In genomic region chr21:35933466-35933865, GRCh38 we compare ENCODE assay signal across 9 cellular contexts.
DNase-seq lines count a peak whose midpoint lies in the region; ATAC-seq and TF ChIP-seq lines count a peak whose summit lies in the region.
"Had no signal": no experiment of that assay in that cellular context is flagged by ENCODE, and none has a peak within 500 bp of the region (broad histone marks: within the 10 kb centered on the region; RNA-seq: fewer than 3 reads in every experiment).

No MANE protein-coding gene starts in this region.

- in situ Hi-C loops in KBM-7 (cut with MboI; ENCODE audit: low pct_unique_long_range_greater_than_20kb, low sequenced_read_pairs) (no loop called here), mammary epithelial cell (cut with MboI; ENCODE audit: low sequenced_read_pairs in 2 of 2) (loop anchor here in 1 of 2 donors (25.0 kb wide), 2 partner anchors 521 to 721 kb away; no protein-coding TSS in a partner anchor)

- CTCF ChIA-PET in A673 (lab: Charles Lee) (interaction anchor here (0.7 kb wide), 1 partner anchor 1285 kb away, joined by 6 read pairs; no protein-coding TSS in a partner anchor), mammary epithelial cell (lab: Charles Lee; ENCODE audit: low non-redundant PET) (no interaction called here)

- H3K27ac ChIP-seq in A673 (ENCODE audit: low read depth, low read length, poor library complexity, severe bottlenecking) (no peak overlapping the region), mammary epithelial cell (ENCODE audit: insufficient read depth, low read depth, low read length) (peak overlapping the region; percentile 32)

- no peak overlapping the region for H3K9ac ChIP-seq in mammary epithelial cell (ENCODE audit: insufficient read depth, low read length)

- TF ChIP-seq CTCF in A673 (conservative IDR thresholded peaks at IDR 0.05; ENCODE audit: low read depth, low read length) (peak; percentile 29; the same call in 1 of the 2 replicates), mammary epithelial cell (conservative IDR thresholded peaks at IDR 0.05 in 1 of 2, IDR thresholded peaks at IDR 0.05 in 1 of 2; ENCODE audit: extremely low read depth in 1 of 2, insufficient read depth in 1 of 2, low read depth in 1 of 2, low read length in 2 of 2) (peak; percentile 22 to 24)

- POLR2A ChIA-PET in A673 (lab: Charles Lee; ENCODE audit: low non-redundant PET), result no interaction called here

- H3K4me1 ChIP-seq in A673 (ENCODE audit: insufficient read depth, low read length, poor library complexity, severe bottlenecking), result peaks cover 13% of the 10 kb centered on the region
- peaks cover 19% of the 10 kb centered on the region for H3K4me1 ChIP-seq in mammary epithelial cell (ENCODE audit: insufficient read depth, low read length)

- intact Hi-C loops in A673 (cut with micrococcal nuclease; ENCODE audit: unreplicated experiment), result loop anchor here (10.0 kb wide), 2 partner anchors 1049 to 1239 kb away; no protein-coding TSS in a partner anchor
- intact Hi-C loops in mammary epithelial cell (cut with micrococcal nuclease), result loop anchor here (10.0 kb wide), 1 partner anchor 289 kb away; no protein-coding TSS in a partner anchor

- WGBS in mammary epithelial cell (ENCODE audit: low coverage, missing lambda C conversion rate), result 0% methylated on average over 3 of the region's 3 CpGs

- peak overlapping the region; percentile 56 for H3K4me2 ChIP-seq in mammary epithelial cell (ENCODE audit: insufficient read depth, low read depth, low read length)

- BruUV-seq in A673 (replicated peaks; lab: Mats Ljungman, UMichigan), result no TSS peak
- BruUV-seq in mammary epithelial cell (replicated peaks; lab: Mats Ljungman, UMichigan), result no TSS peak

- dilution Hi-C loops in mammary epithelial cell (cut with HindIII; ENCODE audit: low sequenced_read_pairs), result no loop called here

- H3K79me2 ChIP-seq in mammary epithelial cell (ENCODE audit: insufficient read depth, low read length), result no peaks in the 10 kb centered on the region

- H3K9me3 ChIP-seq in A673 (ENCODE audit: low read depth, low read length, poor library complexity, severe bottlenecking) (no peaks in the 10 kb centered on the region), mammary epithelial cell (replicated peaks; ENCODE audit: insufficient read depth, low read length) (no peaks in the 10 kb centered on the region)

- peak overlapping the region; percentile 52 for H2AFZ ChIP-seq in mammary epithelial cell (ENCODE audit: low read depth, low read length)

- DNase-seq in A673 (ENCODE audit: low spot score), result peak; percentile 81
- peak; percentile 61 for DNase-seq in KBM-7
- peak; percentile 80 for DNase-seq in mammary epithelial cell
- no peak for DNase-seq in left lobe of liver (ENCODE audit: low spot score)
- no peak for DNase-seq in activated naive CD4-positive, alpha-beta T cell treated with anti-CD3 and anti-CD28 coated beads, Interleukin-2, amount 50 U/mL, for 16 hours
- no peak for DNase-seq in NCI-H2107 (lab: John Stamatoyannopoulos, UW)
- no peak for DNase-seq in NCI-H187 (lab: John Stamatoyannopoulos, UW)
- DNase-seq: KG1 had no signal

- H4K20me1 ChIP-seq in mammary epithelial cell (ENCODE audit: insufficient read depth, low read length), result no peaks in the 10 kb centered on the region

- H3K36me3 ChIP-seq in A673 (ENCODE audit: insufficient read depth, low read length, poor library complexity, severe bottlenecking), result no peaks in the 10 kb centered on the region
- H3K36me3 ChIP-seq in mammary epithelial cell (ENCODE audit: insufficient read depth, low read length), result no peaks in the 10 kb centered on the region

- H3K4me3 ChIP-seq in A673 (ENCODE audit: low read depth, low read length, poor library complexity, severe bottlenecking) (no peak overlapping the region), mammary epithelial cell (replicated peaks in 1 of 3; ENCODE audit: insufficient read depth in 1 of 3, low read depth in 2 of 3, low read length in 3 of 3) (no peak overlapping the region)

- peak; percentile 40 for ATAC-seq in left lobe of liver
- no peak for ATAC-seq in HG02763 (IDR thresholded peaks at IDR 0.05; ENCODE audit: unreplicated experiment)

- H3K27me3 ChIP-seq in A673 (replicated peaks; ENCODE audit: insufficient read depth, low read depth, low read length, poor library complexity), result no peaks in the 10 kb centered on the region
- H3K27me3 ChIP-seq in mammary epithelial cell (ENCODE audit: insufficient read depth, low read length), result no peaks in the 10 kb centered on the region

Comparison
In these comparisons a context has a peak if more than half of its experiments do, and no peak if none do; other contexts are left out.
1. DNase-seq: peak in A673 (single experiment), KBM-7 (single experiment) and mammary epithelial cell (single experiment); none in left lobe of liver (single experiment), activated naive CD4-positive, alpha-beta T cell treated with anti-CD3 and anti-CD28 coated beads, Interleukin-2, amount 50 U/mL, for 16 hours (single experiment), NCI-H2107 (single experiment) and NCI-H187 (0 of 2).